In the genomic region with DNA sequence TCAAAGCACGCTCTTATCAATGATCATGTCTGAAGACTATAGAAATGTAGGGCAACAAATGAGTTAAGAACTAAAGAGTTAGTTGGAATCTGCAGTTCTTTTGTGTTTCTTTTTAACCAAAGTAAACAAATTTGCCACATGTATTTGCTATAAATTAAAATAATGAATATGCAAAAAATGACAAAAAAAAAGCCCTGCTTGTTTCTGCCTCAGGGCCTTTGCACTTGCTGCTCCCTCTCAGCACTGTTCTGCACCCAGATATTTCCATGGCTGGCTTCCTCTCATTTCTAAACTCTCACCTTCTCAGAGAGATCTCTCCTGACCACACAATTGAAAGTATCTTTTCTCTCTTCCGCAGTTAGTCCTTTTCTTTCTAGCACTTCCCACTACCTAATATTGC, we compare ENCODE assay signal across 7 cellular contexts.
"Had no signal": no experiment of that assay in that cellular context is flagged by ENCODE, and none has a peak within 500 bp of the region (broad histone marks: within the 10 kb centered on the region; RNA-seq: fewer than 3 reads in every experiment).

No MANE protein-coding gene starts in this region.

- FAIRE-seq: G401.6, GM12891, GM12892, GM18507, GM19239 had no signal

- DNase-seq: GDM1, GF-D8 had no signal
